1 cellular context compared by ENCODE assay signal in the genomic region with DNA sequence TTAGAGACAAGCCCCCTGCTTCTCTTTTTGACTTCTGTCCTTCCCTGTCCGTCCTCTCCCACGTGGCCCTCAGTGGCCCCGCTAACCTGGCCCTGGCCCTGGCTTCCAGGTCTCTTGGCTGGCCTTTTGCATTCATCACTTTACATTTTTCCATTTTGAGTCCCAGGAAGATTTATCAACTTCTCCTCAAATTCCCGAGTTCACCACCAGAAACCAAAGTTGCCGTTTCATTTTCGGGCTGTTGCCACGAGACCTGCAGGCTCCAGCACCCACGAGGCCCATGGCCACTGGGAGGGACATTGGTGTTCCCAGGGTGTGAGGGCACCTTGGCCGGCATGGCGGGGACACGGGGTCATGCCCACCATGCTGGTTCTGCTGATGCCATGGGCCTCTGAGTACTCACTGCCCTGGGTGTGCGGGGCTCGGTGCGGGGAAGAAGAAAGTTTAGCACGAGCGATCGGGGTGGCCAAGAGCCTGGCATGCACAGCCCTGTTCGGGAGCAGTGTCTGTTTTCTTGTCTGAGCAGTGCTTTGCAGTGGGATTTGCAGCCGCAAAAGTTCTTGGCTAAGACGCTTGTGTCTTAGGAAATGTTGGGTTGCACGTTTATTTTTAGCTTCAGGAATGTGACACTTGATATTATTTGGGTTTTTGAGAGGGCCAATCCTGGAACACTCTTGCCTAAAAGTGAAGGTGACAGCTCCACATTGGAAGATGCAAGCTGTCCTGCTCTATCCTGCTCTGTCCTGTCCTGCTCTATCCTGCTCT.
TF ChIP-seq lines count a peak whose summit lies in the region.

No MANE protein-coding gene starts in this region.

TF ChIP-seq in H1, 55 proteins besides CTCF, POLR2A, EP300 and RAD21 (continued from another document):
- TF ChIP-seq NRF1 (IDR thresholded peaks at IDR 0.05; ENCODE audit: low read depth, low read length) (no peak), MAFK (IDR thresholded peaks at IDR 0.05; ENCODE audit: low read depth, low read length) (no peak)
